Comparison of ENCODE assay signal across 25 cellular contexts in the genomic region with DNA sequence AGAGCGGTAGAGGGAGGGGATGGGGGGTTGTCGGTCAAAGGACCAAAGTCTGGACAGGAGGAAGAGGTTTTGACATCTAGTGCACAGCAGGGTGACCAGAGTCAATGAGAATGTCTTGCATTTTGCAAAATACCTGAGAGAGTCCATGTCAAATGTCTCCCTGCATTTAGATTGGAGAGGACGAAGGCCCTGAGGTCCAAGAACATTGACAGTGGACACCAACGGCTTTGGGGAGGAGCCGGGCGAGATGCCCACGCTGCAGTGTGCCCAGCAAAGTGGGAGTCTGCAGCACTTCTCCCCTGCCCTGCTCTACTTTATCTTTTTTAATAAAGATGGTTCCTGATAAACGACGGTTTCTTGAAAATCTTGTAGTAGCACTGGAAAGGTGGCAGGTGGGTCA.
"Had no signal": no experiment of that assay in that cellular context is flagged by ENCODE, and none has a peak within 500 bp of the region (broad histone marks: within the 10 kb centered on the region; RNA-seq: fewer than 3 reads in every experiment).

No MANE protein-coding gene starts in this region.

- H3K4me3 ChIP-seq: colonic mucosa, gastrocnemius medialis, neural progenitor cell, psoas muscle, sigmoid colon, testis, tibial artery, upper lobe of left lung, uterus had no signal

- H3K36me3 Mint-ChIP-seq: naive thymus-derived CD4-positive, alpha-beta T cell; neural progenitor cell; stimulated activated effector memory CD8-positive, alpha-beta T cell treated with anti-CD3 and anti-CD28 coated beads, Interleukin-12 subunit alpha, Interleukin-12 subunit beta, amount 100 ng/mL, for 72 hours had no signal

- H3K9me3 ChIP-seq: colonic mucosa, gastrocnemius medialis, psoas muscle, sigmoid colon, testis, tibial artery, upper lobe of left lung, uterus had no signal

- ATAC-seq: esophagus mucosa; gastrocnemius medialis; left lobe of liver; naive thymus-derived CD4-positive, alpha-beta T cell; psoas muscle; right cardiac atrium; stimulated activated effector memory CD8-positive, alpha-beta T cell treated with anti-CD3 and anti-CD28 coated beads, Interleukin-12 subunit alpha, Interleukin-12 subunit beta, amount 100 ng/mL, for 72 hours had no signal

- H3K4me1 ChIP-seq: colonic mucosa, gastrocnemius medialis, psoas muscle, sigmoid colon, tibial artery, uterus had no signal

- H3K36me3 ChIP-seq: colonic mucosa, gastrocnemius medialis, neural progenitor cell, sigmoid colon, tibial artery, upper lobe of left lung, uterus had no signal

- H3K4me3 Mint-ChIP-seq: naive thymus-derived CD4-positive, alpha-beta T cell; nephron; neural progenitor cell; stimulated activated effector memory CD8-positive, alpha-beta T cell treated with anti-CD3 and anti-CD28 coated beads, Interleukin-12 subunit alpha, Interleukin-12 subunit beta, amount 100 ng/mL, for 72 hours had no signal

- H3K4me2 ChIP-seq: neural progenitor cell had no signal

- H3K27me3 ChIP-seq: colonic mucosa, gastrocnemius medialis, neural progenitor cell, testis, upper lobe of left lung, uterus had no signal

- DNase-seq: colonic mucosa; effector CD4-positive, alpha-beta T cell; foreskin fibroblast; gastrocnemius medialis; kidney; mesenchymal stem cell; midbrain; naive thymus-derived CD4-positive, alpha-beta T cell; psoas muscle; right cardiac atrium; sigmoid colon; stimulated activated CD4-positive, alpha-beta T cell treated with anti-CD3 and anti-CD28 coated beads, Interleukin-2, amount 100 ng/mL, for 24 hours; stimulated activated CD4-positive, alpha-beta T cell treated with anti-CD3 and anti-CD28 coated beads, Interleukin-4, amount 100 ng/mL, for 24 hours; stimulated activated naive CD4-positive, alpha-beta T cell treated with Interleukin-2 at 50 U/mL for 16 hours; substantia nigra; testis; tibial artery; uterus had no signal

- H2AFZ ChIP-seq: neural progenitor cell had no signal

- H3K9me3 Mint-ChIP-seq: neural progenitor cell; stimulated activated effector memory CD8-positive, alpha-beta T cell treated with anti-CD3 and anti-CD28 coated beads, Interleukin-12 subunit alpha, Interleukin-12 subunit beta, amount 100 ng/mL, for 72 hours had no signal

- H3K27ac ChIP-seq: colonic mucosa, epithelial cell of prostate, gastrocnemius medialis, neural progenitor cell, psoas muscle, sigmoid colon, testis, tibial artery, upper lobe of left lung, uterus had no signal

- H3K9ac ChIP-seq: neural progenitor cell had no signal

- H3K27ac Mint-ChIP-seq: naive thymus-derived CD4-positive, alpha-beta T cell; nephron; neural progenitor cell; stimulated activated effector memory CD8-positive, alpha-beta T cell treated with anti-CD3 and anti-CD28 coated beads, Interleukin-12 subunit alpha, Interleukin-12 subunit beta, amount 100 ng/mL, for 72 hours had no signal
